Comparison of ENCODE assay signal across 15 cellular contexts in the genomic region with DNA sequence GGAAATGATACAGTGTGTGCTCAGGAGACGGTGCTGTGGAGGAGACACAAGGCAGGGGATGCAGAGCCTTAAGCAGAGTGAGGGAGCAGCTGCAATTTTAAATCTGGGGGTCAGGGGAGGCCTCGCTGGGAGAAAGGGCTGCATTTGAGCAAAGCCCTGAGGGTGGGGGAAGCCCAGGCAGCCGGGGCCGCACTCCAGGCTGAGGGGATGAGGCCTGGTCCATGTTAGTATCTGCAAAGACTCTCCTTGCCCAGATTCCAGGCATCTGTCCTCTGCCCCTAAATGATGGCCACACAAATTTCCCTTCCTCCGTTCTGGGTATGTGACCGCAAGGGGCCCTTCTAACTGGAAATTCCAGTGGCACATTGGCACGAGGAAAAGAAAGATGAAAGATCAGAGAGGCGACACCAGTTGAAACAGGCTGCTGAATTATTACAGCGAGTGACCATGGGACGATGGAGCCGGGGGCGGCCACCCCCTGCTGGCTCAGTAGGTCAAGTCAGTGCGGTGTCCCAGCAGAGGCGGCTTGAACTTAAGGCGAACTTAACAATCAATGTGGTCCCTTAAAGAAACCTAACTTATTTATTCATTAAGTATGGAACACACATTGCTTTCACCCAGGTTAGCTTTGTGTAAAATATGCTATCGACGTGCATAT.
A peak's percentile ranks its signal among the peaks of the same experiment; 100 is the strongest.
DNase-seq lines count a peak whose midpoint lies in the region; ATAC-seq and TF ChIP-seq lines count a peak whose summit lies in the region.
"Had no signal": no experiment of that assay in that cellular context is flagged by ENCODE, and none has a peak within 500 bp of the region (broad histone marks: within the 10 kb centered on the region; RNA-seq: fewer than 3 reads in every experiment).

No MANE protein-coding gene starts in this region.

- intact Hi-C loops in lower lobe of right lung (cut with DNase I) = no loop called here

- H3K4me3 Mint-ChIP-seq in GM23338 (no peak overlapping the region), type B pancreatic cell (no peak overlapping the region)
- H3K4me3 Mint-ChIP-seq: B cell; CD8-positive, alpha-beta T cell had no signal

- no peaks in the 10 kb centered on the region for H3K79me2 ChIP-seq in GM23338 (replicated peaks; ENCODE audit: insufficient read depth)

- H3K36me3 ChIP-seq in GM23338 (ENCODE audit: insufficient read depth) (no peaks in the 10 kb centered on the region), brain microvascular endothelial cell (replicated peaks) (no peaks in the 10 kb centered on the region), neuron (ENCODE audit: insufficient read depth, low read length) (no peaks in the 10 kb centered on the region), lower lobe of right lung (no peaks in the 10 kb centered on the region)
- H3K36me3 ChIP-seq: BLaER1 treated with 17β-estradiol and CSF1 and Interleukin-3, amounts not matched to agents 10 nM and 100 nM; HAP-1 had no signal

- no peaks in the 10 kb centered on the region for H3K9me3 ChIP-seq in neuron (ENCODE audit: low read length)
- H3K9me3 ChIP-seq in lower lobe of right lung = no peaks in the 10 kb centered on the region
- H3K9me3 ChIP-seq: BLaER1 treated with 17β-estradiol and CSF1 and Interleukin-3, amounts not matched to agents 10 nM and 100 nM; HAP-1 had no signal

- H3K27me3 Mint-ChIP-seq in GM23338 (ENCODE audit: insufficient read depth, low read depth, poor library complexity) (peaks cover 10% of the 10 kb centered on the region), type B pancreatic cell (no peaks in the 10 kb centered on the region)

- H3K27ac ChIP-seq in GM23338 (ENCODE audit: low read depth) = no peak overlapping the region
- H3K27ac ChIP-seq in brain microvascular endothelial cell = no peak overlapping the region
- no peak overlapping the region for H3K27ac ChIP-seq in lower lobe of right lung
- H3K27ac ChIP-seq: BLaER1 treated with 17β-estradiol and CSF1 and Interleukin-3, amounts not matched to agents 10 nM and 100 nM; KMS-11 had no signal

- H3K27ac Mint-ChIP-seq in GM23338 = peak overlapping the region; percentile 76; the same call in 1 of the 2 replicates
- no peak overlapping the region for H3K27ac Mint-ChIP-seq in type B pancreatic cell
- H3K27ac Mint-ChIP-seq: B cell; CD8-positive, alpha-beta T cell had no signal

- H3K4me1 ChIP-seq in GM23338 (ENCODE audit: insufficient read depth) (peaks cover 6% of the 10 kb centered on the region; the same call in 1 of the 2 replicates), neuron (ENCODE audit: insufficient read depth, low read length) (peaks cover 4% of the 10 kb centered on the region), lower lobe of right lung (no peaks in the 10 kb centered on the region)
- H3K4me1 ChIP-seq: HAP-1 had no signal

- H3K27me3 ChIP-seq in GM23338 (ENCODE audit: insufficient read depth) (no peaks in the 10 kb centered on the region), brain microvascular endothelial cell (replicated peaks) (no peaks in the 10 kb centered on the region), neuron (ENCODE audit: insufficient read depth, low read length) (no peaks in the 10 kb centered on the region), lower lobe of right lung (ENCODE audit: low read depth) (no peaks in the 10 kb centered on the region)
- H3K27me3 ChIP-seq: BLaER1 treated with 17β-estradiol and CSF1 and Interleukin-3, amounts not matched to agents 10 nM and 100 nM had no signal

- H3K4me2 ChIP-seq in GM23338 = no peak overlapping the region
- H3K4me2 ChIP-seq: BLaER1 treated with 17β-estradiol and CSF1 and Interleukin-3, amounts not matched to agents 10 nM and 100 nM; KMS-11 had no signal

- H3K36me3 Mint-ChIP-seq in GM23338 (ENCODE audit: low read depth) = no peaks in the 10 kb centered on the region
- no peaks in the 10 kb centered on the region for H3K36me3 Mint-ChIP-seq in type B pancreatic cell
- H3K36me3 Mint-ChIP-seq: CD8-positive, alpha-beta T cell had no signal

- peak; percentile 31; the same call in 2 of the 3 replicates for ATAC-seq in GM23338
- ATAC-seq in HG02798 (IDR thresholded peaks at IDR 0.05; ENCODE audit: poor library complexity, unreplicated experiment) = no peak
- no peak for ATAC-seq in lower lobe of right lung
- ATAC-seq: CD8-positive, alpha-beta T cell had no signal

- H3K9me3 Mint-ChIP-seq in GM23338 (no peaks in the 10 kb centered on the region), type B pancreatic cell (no peaks in the 10 kb centered on the region)
- H3K9me3 Mint-ChIP-seq: CD8-positive, alpha-beta T cell had no signal

- no peaks in the 10 kb centered on the region for H4K20me1 ChIP-seq in GM23338 (replicated peaks; ENCODE audit: insufficient read depth)
- H4K20me1 ChIP-seq: BLaER1 treated with 17β-estradiol and CSF1 and Interleukin-3, amounts not matched to agents 10 nM and 100 nM had no signal

- H2AFZ ChIP-seq in GM23338 (peak overlapping the region; percentile 81; the same call in 1 of the 2 replicates), neuron (ENCODE audit: low read depth, low read length) (peak overlapping the region; percentile 72)

- H3K4me3 ChIP-seq in GM23338 (no peak overlapping the region), brain microvascular endothelial cell (ENCODE audit: low read depth, low read length) (no peak overlapping the region), neuron (ENCODE audit: low read length) (no peak overlapping the region), lower lobe of right lung (no peak overlapping the region)
- H3K4me3 ChIP-seq: BLaER1 treated with 17β-estradiol and CSF1 and Interleukin-3, amounts not matched to agents 10 nM and 100 nM; HAP-1 had no signal

- H3K9me2 ChIP-seq in GM23338 (ENCODE audit: insufficient read depth) = no peaks in the 10 kb centered on the region

- DNase-seq in GM23338 (ENCODE audit: low spot score) (no peak), RPMI7951 (ENCODE audit: low read depth) (peak; percentile 3), brain microvascular endothelial cell (no peak), type B pancreatic cell (ENCODE audit: extremely low spot score, unreplicated experiment) (no peak), lower lobe of right lung (no peak)
- DNase-seq: CD8-positive, alpha-beta T cell; DMS79 treated with DMSO at 0.1 percent for 48 hours; GF-D8; GOT3 had no signal

- no peaks in the 10 kb centered on the region for H3F3A ChIP-seq in GM23338 (replicated peaks; ENCODE audit: low read depth)

- H3K4me1 Mint-ChIP-seq in GM23338 (peaks cover 10% of the 10 kb centered on the region), type B pancreatic cell (ENCODE audit: unreplicated experiment) (peaks cover 10% of the 10 kb centered on the region)
- H3K4me1 Mint-ChIP-seq: B cell had no signal

- in situ Hi-C loops in brain microvascular endothelial cell (cut with HindIII; ENCODE audit: low pct_ligation_motif_present, low sequenced_read_pairs) = no loop called here

- TF ChIP-seq CTCF in GM23338 (conservative IDR thresholded peaks at IDR 0.05; ENCODE audit: low read depth in 2 of 2) (no peak), brain microvascular endothelial cell (IDR thresholded peaks at IDR 0.05; ENCODE audit: low read depth, low read length, missing control alignments) (peak; percentile 39), type B pancreatic cell (conservative IDR thresholded peaks at IDR 0.05) (no peak), lower lobe of right lung (IDR thresholded peaks at IDR 0.05) (no peak)

TF ChIP-seq in GM23338, 12 proteins besides CTCF, POLR2A, EP300 and RAD21 (continues in another document):
- TF ChIP-seq EZH2phosphoT487 (IDR thresholded peaks at IDR 0.05; ENCODE audit: unreplicated experiment) = no peak
- TF ChIP-seq, protein P1, sequence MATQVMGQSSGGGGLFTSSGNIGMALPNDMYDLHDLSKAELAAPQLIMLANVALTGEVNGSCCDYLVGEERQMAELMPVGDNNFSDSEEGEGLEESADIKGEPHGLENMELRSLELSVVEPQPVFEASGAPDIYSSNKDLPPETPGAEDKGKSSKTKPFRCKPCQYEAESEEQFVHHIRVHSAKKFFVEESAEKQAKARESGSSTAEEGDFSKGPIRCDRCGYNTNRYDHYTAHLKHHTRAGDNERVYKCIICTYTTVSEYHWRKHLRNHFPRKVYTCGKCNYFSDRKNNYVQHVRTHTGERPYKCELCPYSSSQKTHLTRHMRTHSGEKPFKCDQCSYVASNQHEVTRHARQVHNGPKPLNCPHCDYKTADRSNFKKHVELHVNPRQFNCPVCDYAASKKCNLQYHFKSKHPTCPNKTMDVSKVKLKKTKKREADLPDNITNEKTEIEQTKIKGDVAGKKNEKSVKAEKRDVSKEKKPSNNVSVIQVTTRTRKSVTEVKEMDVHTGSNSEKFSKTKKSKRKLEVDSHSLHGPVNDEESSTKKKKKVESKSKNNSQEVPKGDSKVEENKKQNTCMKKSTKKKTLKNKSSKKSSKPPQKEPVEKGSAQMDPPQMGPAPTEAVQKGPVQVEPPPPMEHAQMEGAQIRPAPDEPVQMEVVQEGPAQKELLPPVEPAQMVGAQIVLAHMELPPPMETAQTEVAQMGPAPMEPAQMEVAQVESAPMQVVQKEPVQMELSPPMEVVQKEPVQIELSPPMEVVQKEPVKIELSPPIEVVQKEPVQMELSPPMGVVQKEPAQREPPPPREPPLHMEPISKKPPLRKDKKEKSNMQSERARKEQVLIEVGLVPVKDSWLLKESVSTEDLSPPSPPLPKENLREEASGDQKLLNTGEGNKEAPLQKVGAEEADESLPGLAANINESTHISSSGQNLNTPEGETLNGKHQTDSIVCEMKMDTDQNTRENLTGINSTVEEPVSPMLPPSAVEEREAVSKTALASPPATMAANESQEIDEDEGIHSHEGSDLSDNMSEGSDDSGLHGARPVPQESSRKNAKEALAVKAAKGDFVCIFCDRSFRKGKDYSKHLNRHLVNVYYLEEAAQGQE (IDR thresholded peaks at IDR 0.05; ENCODE audit: unreplicated experiment) = no peak
- no peak for TF ChIP-seq STAT1 (IDR thresholded peaks at IDR 0.05; ENCODE audit: unreplicated experiment)
- no peak for TF ChIP-seq POLR2AphosphoS5 (IDR thresholded peaks at IDR 0.05; ENCODE audit: low read depth)
- TF ChIP-seq, protein P2, sequence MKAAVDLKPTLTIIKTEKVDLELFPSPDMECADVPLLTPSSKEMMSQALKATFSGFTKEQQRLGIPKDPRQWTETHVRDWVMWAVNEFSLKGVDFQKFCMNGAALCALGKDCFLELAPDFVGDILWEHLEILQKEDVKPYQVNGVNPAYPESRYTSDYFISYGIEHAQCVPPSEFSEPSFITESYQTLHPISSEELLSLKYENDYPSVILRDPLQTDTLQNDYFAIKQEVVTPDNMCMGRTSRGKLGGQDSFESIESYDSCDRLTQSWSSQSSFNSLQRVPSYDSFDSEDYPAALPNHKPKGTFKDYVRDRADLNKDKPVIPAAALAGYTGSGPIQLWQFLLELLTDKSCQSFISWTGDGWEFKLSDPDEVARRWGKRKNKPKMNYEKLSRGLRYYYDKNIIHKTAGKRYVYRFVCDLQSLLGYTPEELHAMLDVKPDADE (IDR thresholded peaks at IDR 0.05) = no peak
- TF ChIP-seq NANOG (IDR thresholded peaks at IDR 0.05; ENCODE audit: borderline replicate concordance) = no peak
